9 cellular contexts compared by ENCODE assay signal in genomic region chr22:35835998-35836691, GRCh38.
DNase-seq lines count a peak whose midpoint lies in the region; ATAC-seq and TF ChIP-seq lines count a peak whose summit lies in the region.
"Had no signal": no experiment of that assay in that cellular context is flagged by ENCODE, and none has a peak within 500 bp of the region (broad histone marks: within the 10 kb centered on the region; RNA-seq: fewer than 3 reads in every experiment).

No MANE protein-coding gene starts in this region.

- CTCF ChIA-PET in activated CD8-positive, alpha-beta memory T cell treated with anti-CD3 and anti-CD28 coated beads, Interleukin-2, amount 10 ng/mL, durations not matched to agents 7 days and 5 days (lab: Charles Lee) = interaction anchor here (0.9 to 1.9 kb wide), 2 partner anchors 205 to 230 kb away, joined by 4 to 9 read pairs; no protein-coding TSS in a partner anchor

- intact Hi-C loops in colonic mucosa (cut with DNase I) = loop anchor here (5.0 to 10.0 kb wide), 2 partner anchors 76 to 201 kb away; no protein-coding TSS in a partner anchor

- H3K27me3 Mint-ChIP-seq in activated CD8-positive, alpha-beta memory T cell treated with anti-CD3 and anti-CD28 coated beads, Interleukin-2, amount 10 ng/mL, durations not matched to agents 7 days and 5 days = peaks cover 25% of the 10 kb centered on the region

- H3K27ac ChIP-seq in colonic mucosa (peak overlapping the region; percentile 53), tibial nerve (peak overlapping the region in 3 of 4 donors; percentile 70 to 85 (median 78))

- ATAC-seq in activated CD8-positive, alpha-beta memory T cell treated with anti-CD3 and anti-CD28 coated beads, Interleukin-2, amount 10 ng/mL, durations not matched to agents 7 days and 5 days = no peak
- ATAC-seq in left lobe of liver (peak; percentile 81), HG03280 (IDR thresholded peaks at IDR 0.05; ENCODE audit: unreplicated experiment) (no peak), GM18520 (IDR thresholded peaks at IDR 0.05; ENCODE audit: unreplicated experiment) (no peak)

- peak overlapping the region; percentile 19 to 63 for H3K9ac ChIP-seq in colonic mucosa (ENCODE audit: low read depth in 2 of 2, low read length in 2 of 2)

- H3K36me3 ChIP-seq in colonic mucosa (no peaks in the 10 kb centered on the region), tibial nerve (no peaks in the 10 kb centered on the region)

- peak overlapping the region; percentile 13 for H3K4me3 ChIP-seq in colonic mucosa
- H3K4me3 ChIP-seq in tibial nerve = peak overlapping the region in 2 of 4 donors; percentile 34 to 43

- H3K36me3 Mint-ChIP-seq in activated CD8-positive, alpha-beta memory T cell treated with anti-CD3 and anti-CD28 coated beads, Interleukin-2, amount 10 ng/mL, durations not matched to agents 7 days and 5 days = no peaks in the 10 kb centered on the region

- H3K9me3 ChIP-seq in colonic mucosa (no peaks in the 10 kb centered on the region), tibial nerve (no peaks in the 10 kb centered on the region)

- H3K27me3 ChIP-seq in colonic mucosa (no peaks in the 10 kb centered on the region), tibial nerve (no peaks in the 10 kb centered on the region)

- H3K9me3 Mint-ChIP-seq in activated CD8-positive, alpha-beta memory T cell treated with anti-CD3 and anti-CD28 coated beads, Interleukin-2, amount 10 ng/mL, durations not matched to agents 7 days and 5 days (ENCODE audit: low read depth) = no peaks in the 10 kb centered on the region

- no peak for DNase-seq in activated CD8-positive, alpha-beta memory T cell treated with anti-CD3 and anti-CD28 coated beads, Interleukin-2, amount 10 ng/mL, durations not matched to agents 7 days and 5 days
- DNase-seq in activated CD8-positive, alpha-beta memory T cell treated with anti-CD3 and anti-CD28 coated beads, Interleukin-2, amount 50 U/mL, for 4 hours = no peak
- DNase-seq in NCI-H748 treated with DMSO at 0.1 percent for 48 hours (lab: John Stamatoyannopoulos, UW) (peak; percentile 33), colonic mucosa (peak; percentile 76), left lobe of liver (ENCODE audit: low spot score) (peak; percentile 58), tibial nerve (ENCODE audit: low spot score in 2 of 2) (peak in 1 of 2 donors; percentile 20)
- DNase-seq: DND-41 had no signal

- H3K4me1 Mint-ChIP-seq in activated CD8-positive, alpha-beta memory T cell treated with anti-CD3 and anti-CD28 coated beads, Interleukin-2, amount 10 ng/mL, durations not matched to agents 7 days and 5 days = peaks cover 11% of the 10 kb centered on the region

- H3K4me1 ChIP-seq in colonic mucosa (no peaks in the 10 kb centered on the region), tibial nerve (peaks cover 0 to 79% (median 20%) of the 10 kb centered on the region in 4 donors)

- TF ChIP-seq CTCF in colonic mucosa (IDR thresholded peaks at IDR 0.05) (no peak), tibial nerve (IDR thresholded peaks at IDR 0.05) (no peak)

- peak overlapping the region; percentile 37 for H3K4me3 Mint-ChIP-seq in activated CD8-positive, alpha-beta memory T cell treated with anti-CD3 and anti-CD28 coated beads, Interleukin-2, amount 10 ng/mL, durations not matched to agents 7 days and 5 days

- WGBS in tibial nerve, 2 donors = 9 to 11% methylated on average over 6 of the region's 6 CpGs

- TF ChIP-seq EP300 in tibial nerve (IDR thresholded peaks at IDR 0.05) = no peak

- H3K27ac Mint-ChIP-seq in activated CD8-positive, alpha-beta memory T cell treated with anti-CD3 and anti-CD28 coated beads, Interleukin-2, amount 10 ng/mL, durations not matched to agents 7 days and 5 days = peak overlapping the region; percentile 58

- TF ChIP-seq POLR2A in tibial nerve (IDR thresholded peaks at IDR 0.05) = no peak

Comparison
In these comparisons a context has a peak if more than half of its experiments do, and no peak if none do; other contexts are left out.
1. DNase-seq: peak in NCI-H748 treated with DMSO at 0.1 percent for 48 hours (single experiment), colonic mucosa (single experiment) and left lobe of liver (single experiment); none in activated CD8-positive, alpha-beta memory T cell treated with anti-CD3 and anti-CD28 coated beads, Interleukin-2, amount 10 ng/mL, durations not matched to agents 7 days and 5 days (single experiment) and activated CD8-positive, alpha-beta memory T cell treated with anti-CD3 and anti-CD28 coated beads, Interleukin-2, amount 50 U/mL, for 4 hours (single experiment).